In the genomic region with DNA sequence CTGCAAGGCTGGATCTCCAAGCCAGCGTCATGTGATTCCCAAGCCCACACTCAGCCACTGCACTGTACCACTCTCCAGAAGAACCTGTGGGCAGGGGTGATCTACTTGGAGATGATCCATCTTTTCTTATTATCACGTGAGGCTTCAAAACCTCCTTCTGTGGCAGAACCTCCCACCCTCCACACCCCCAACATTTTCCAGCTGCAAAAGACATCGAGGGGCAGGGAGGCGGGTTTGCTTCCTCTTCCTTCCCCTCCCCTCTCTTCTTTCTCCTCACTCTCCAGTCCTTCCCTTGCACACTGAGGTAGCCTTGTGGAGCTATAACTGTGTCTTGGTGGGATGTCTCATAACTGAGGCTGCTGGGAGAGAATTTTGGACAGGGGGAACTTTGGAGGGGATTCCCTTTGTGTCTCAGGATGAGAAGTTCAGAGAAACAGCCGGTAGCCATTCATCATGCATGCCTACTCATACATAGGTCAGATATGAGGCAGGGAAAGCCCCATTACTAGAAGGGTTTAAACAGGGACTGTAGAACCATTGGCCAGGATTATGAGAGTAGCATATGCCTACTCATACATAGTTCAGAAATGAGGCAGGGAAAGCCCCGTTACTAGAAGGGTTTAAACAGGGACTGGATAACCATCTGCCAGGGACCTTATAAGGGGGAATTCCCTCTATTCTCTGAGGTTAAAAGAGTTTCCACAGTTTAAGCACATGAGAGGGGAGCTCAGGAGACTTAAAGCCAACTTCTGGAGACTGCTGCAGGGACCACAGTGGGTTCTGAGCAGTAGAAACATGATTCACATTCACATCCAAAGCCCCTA, we compare ENCODE assay signal across 1 cellular context.
TF ChIP-seq lines count a peak whose summit lies in the region.

No MANE protein-coding gene starts in this region.

TF ChIP-seq in GM12878, 131 proteins besides CTCF, POLR2A, EP300 and RAD21 (continued from another document and continues in another):
- TF ChIP-seq BCL11A (IDR thresholded peaks at IDR 0.05; ENCODE audit: low read depth, low read length) (peak; percentile 95), SREBF2 (IDR thresholded peaks at IDR 0.05; ENCODE audit: low read length) (no peak), HSF1 (IDR thresholded peaks at IDR 0.05; ENCODE audit: low read depth, low read length) (no peak), WRNIP1 (IDR thresholded peaks at IDR 0.05; ENCODE audit: borderline replicate concordance, low read depth, low read length) (no peak), TARDBP (IDR thresholded peaks at IDR 0.05; ENCODE audit: borderline replicate concordance) (no peak), SUZ12 (IDR thresholded peaks at IDR 0.05; ENCODE audit: unreplicated experiment) (no peak), JUND (IDR thresholded peaks at IDR 0.05; ENCODE audit: low read depth, low read length) (peak; percentile 70; the same call in 1 of the 2 replicates), CEBPB (IDR thresholded peaks at IDR 0.05; ENCODE audit: borderline replicate concordance in 1 of 2, low read depth in 2 of 2, low read length in 2 of 2) (no peak), GATAD2B (conservative IDR thresholded peaks at IDR 0.05; ENCODE audit: low read depth) (peak; percentile 69), MXI1 (IDR thresholded peaks at IDR 0.05; ENCODE audit: low read depth, low read length) (peak; percentile 62), KLF5 (IDR thresholded peaks at IDR 0.05; ENCODE audit: partially characterized antibody) (peak; percentile 76), FOXK2 (IDR thresholded peaks at IDR 0.05) (no peak), ZNF207 (IDR thresholded peaks at IDR 0.05; ENCODE audit: borderline replicate concordance) (no peak), IRF4 (IDR thresholded peaks at IDR 0.05; ENCODE audit: low read depth, low read length) (peak; percentile 93), NR2C2 (IDR thresholded peaks at IDR 0.05; ENCODE audit: borderline replicate concordance, control insufficient read depth, insufficient read length, low read depth) (no peak), POLR2AphosphoS5 (IDR thresholded peaks at IDR 0.05; ENCODE audit: low read length) (peak; percentile 79; the same call in 1 of the 2 replicates), IRF3 (IDR thresholded peaks at IDR 0.05) (no peak), BHLHE40 (IDR thresholded peaks at IDR 0.05; ENCODE audit: borderline replicate concordance in 1 of 2, low read depth in 2 of 2, low read length in 1 of 2) (peak; percentile 64 to 67; a peak in 3 of 4 replicates), YY1 (IDR thresholded peaks at IDR 0.05; ENCODE audit: low read depth, low read length) (peak; percentile 61), RFX5 (IDR thresholded peaks at IDR 0.05; ENCODE audit: low read depth, low read length) (0 out of 2 replicates have a peak, but pooled peaks have one; percentile 40), ZNF217 (IDR thresholded peaks at IDR 0.05) (no peak; the same call in 1 of the 2 replicates), POLR2AphosphoS2 (IDR thresholded peaks at IDR 0.05; ENCODE audit: low read depth, low read length) (0 out of 2 replicates have a peak, but pooled peaks have one; percentile 36), BRCA1 (IDR thresholded peaks at IDR 0.05; ENCODE audit: low read depth, low read length) (no peak), LARP7 (IDR thresholded peaks at IDR 0.05) (no peak), ZNF384 (IDR thresholded peaks at IDR 0.05; ENCODE audit: borderline replicate concordance, low read depth, low read length) (no peak), TAF1 (IDR thresholded peaks at IDR 0.05; ENCODE audit: borderline replicate concordance, low read depth, low read length) (peak; percentile 66; the same call in 1 of the 2 replicates), KDM1A (IDR thresholded peaks at IDR 0.05; ENCODE audit: borderline replicate concordance) (no peak), EGR1 (IDR thresholded peaks at IDR 0.05; ENCODE audit: borderline replicate concordance in 1 of 2, low read depth in 2 of 2, low read length in 2 of 2) (0 out of 3 replicates have a peak, but pooled peaks of 1 of the 2 experiments have one; percentile 11), ZSCAN29 (IDR thresholded peaks at IDR 0.05) (no peak), SRF (IDR thresholded peaks at IDR 0.05; ENCODE audit: low read depth in 2 of 2, low read length in 2 of 2) (0 out of 4 replicates have a peak, but pooled peaks of 1 of the 2 experiments have one; percentile 16), NRF1 (conservative IDR thresholded peaks at IDR 0.05; ENCODE audit: low read depth, low read length) (no peak), MEF2B (IDR thresholded peaks at IDR 0.05; ENCODE audit: partially characterized antibody, poor library complexity, severe bottlenecking) (peak; percentile 86)
- TF ChIP-seq, protein P1, sequence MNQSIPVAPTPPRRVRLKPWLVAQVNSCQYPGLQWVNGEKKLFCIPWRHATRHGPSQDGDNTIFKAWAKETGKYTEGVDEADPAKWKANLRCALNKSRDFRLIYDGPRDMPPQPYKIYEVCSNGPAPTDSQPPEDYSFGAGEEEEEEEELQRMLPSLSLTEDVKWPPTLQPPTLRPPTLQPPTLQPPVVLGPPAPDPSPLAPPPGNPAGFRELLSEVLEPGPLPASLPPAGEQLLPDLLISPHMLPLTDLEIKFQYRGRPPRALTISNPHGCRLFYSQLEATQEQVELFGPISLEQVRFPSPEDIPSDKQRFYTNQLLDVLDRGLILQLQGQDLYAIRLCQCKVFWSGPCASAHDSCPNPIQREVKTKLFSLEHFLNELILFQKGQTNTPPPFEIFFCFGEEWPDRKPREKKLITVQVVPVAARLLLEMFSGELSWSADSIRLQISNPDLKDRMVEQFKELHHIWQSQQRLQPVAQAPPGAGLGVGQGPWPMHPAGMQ (IDR thresholded peaks at IDR 0.05; ENCODE audit: borderline replicate concordance) = no peak
- TF ChIP-seq, protein P2, sequence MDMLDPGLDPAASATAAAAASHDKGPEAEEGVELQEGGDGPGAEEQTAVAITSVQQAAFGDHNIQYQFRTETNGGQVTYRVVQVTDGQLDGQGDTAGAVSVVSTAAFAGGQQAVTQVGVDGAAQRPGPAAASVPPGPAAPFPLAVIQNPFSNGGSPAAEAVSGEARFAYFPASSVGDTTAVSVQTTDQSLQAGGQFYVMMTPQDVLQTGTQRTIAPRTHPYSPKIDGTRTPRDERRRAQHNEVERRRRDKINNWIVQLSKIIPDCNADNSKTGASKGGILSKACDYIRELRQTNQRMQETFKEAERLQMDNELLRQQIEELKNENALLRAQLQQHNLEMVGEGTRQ (IDR thresholded peaks at IDR 0.05; ENCODE audit: borderline replicate concordance, low read depth, low read length) = no peak; the same call in 1 of the 2 replicates
- TF ChIP-seq, protein P3, sequence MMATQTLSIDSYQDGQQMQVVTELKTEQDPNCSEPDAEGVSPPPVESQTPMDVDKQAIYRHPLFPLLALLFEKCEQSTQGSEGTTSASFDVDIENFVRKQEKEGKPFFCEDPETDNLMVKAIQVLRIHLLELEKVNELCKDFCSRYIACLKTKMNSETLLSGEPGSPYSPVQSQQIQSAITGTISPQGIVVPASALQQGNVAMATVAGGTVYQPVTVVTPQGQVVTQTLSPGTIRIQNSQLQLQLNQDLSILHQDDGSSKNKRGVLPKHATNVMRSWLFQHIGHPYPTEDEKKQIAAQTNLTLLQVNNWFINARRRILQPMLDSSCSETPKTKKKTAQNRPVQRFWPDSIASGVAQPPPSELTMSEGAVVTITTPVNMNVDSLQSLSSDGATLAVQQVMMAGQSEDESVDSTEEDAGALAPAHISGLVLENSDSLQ (IDR thresholded peaks at IDR 0.05) = peak; percentile 93
- TF ChIP-seq, protein P4, sequence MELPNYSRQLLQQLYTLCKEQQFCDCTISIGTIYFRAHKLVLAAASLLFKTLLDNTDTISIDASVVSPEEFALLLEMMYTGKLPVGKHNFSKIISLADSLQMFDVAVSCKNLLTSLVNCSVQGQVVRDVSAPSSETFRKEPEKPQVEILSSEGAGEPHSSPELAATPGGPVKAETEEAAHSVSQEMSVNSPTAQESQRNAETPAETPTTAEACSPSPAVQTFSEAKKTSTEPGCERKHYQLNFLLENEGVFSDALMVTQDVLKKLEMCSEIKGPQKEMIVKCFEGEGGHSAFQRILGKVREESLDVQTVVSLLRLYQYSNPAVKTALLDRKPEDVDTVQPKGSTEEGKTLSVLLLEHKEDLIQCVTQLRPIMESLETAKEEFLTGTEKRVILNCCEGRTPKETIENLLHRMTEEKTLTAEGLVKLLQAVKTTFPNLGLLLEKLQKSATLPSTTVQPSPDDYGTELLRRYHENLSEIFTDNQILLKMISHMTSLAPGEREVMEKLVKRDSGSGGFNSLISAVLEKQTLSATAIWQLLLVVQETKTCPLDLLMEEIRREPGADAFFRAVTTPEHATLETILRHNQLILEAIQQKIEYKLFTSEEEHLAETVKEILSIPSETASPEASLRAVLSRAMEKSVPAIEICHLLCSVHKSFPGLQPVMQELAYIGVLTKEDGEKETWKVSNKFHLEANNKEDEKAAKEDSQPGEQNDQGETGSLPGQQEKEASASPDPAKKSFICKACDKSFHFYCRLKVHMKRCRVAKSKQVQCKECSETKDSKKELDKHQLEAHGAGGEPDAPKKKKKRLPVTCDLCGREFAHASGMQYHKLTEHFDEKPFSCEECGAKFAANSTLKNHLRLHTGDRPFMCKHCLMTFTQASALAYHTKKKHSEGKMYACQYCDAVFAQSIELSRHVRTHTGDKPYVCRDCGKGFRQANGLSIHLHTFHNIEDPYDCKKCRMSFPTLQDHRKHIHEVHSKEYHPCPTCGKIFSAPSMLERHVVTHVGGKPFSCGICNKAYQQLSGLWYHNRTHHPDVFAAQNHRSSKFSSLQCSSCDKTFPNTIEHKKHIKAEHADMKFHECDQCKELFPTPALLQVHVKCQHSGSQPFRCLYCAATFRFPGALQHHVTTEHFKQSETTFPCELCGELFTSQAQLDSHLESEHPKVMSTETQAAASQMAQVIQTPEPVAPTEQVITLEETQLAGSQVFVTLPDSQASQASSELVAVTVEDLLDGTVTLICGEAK (IDR thresholded peaks at IDR 0.05; ENCODE audit: borderline replicate concordance) = no peak
- TF ChIP-seq, protein P5, sequence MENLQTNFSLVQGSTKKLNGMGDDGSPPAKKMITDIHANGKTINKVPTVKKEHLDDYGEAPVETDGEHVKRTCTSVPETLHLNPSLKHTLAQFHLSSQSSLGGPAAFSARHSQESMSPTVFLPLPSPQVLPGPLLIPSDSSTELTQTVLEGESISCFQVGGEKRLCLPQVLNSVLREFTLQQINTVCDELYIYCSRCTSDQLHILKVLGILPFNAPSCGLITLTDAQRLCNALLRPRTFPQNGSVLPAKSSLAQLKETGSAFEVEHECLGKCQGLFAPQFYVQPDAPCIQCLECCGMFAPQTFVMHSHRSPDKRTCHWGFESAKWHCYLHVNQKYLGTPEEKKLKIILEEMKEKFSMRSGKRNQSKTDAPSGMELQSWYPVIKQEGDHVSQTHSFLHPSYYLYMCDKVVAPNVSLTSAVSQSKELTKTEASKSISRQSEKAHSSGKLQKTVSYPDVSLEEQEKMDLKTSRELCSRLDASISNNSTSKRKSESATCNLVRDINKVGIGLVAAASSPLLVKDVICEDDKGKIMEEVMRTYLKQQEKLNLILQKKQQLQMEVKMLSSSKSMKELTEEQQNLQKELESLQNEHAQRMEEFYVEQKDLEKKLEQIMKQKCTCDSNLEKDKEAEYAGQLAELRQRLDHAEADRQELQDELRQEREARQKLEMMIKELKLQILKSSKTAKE (IDR thresholded peaks at IDR 0.05; ENCODE audit: low read depth, poor library complexity, severe bottlenecking) = peak; percentile 97
- TF ChIP-seq, protein P6, sequence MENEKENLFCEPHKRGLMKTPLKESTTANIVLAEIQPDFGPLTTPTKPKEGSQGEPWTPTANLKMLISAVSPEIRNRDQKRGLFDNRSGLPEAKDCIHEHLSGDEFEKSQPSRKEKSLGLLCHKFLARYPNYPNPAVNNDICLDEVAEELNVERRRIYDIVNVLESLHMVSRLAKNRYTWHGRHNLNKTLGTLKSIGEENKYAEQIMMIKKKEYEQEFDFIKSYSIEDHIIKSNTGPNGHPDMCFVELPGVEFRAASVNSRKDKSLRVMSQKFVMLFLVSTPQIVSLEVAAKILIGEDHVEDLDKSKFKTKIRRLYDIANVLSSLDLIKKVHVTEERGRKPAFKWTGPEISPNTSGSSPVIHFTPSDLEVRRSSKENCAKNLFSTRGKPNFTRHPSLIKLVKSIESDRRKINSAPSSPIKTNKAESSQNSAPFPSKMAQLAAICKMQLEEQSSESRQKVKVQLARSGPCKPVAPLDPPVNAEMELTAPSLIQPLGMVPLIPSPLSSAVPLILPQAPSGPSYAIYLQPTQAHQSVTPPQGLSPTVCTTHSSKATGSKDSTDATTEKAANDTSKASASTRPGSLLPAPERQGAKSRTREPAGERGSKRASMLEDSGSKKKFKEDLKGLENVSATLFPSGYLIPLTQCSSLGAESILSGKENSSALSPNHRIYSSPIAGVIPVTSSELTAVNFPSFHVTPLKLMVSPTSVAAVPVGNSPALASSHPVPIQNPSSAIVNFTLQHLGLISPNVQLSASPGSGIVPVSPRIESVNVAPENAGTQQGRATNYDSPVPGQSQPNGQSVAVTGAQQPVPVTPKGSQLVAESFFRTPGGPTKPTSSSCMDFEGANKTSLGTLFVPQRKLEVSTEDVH (IDR thresholded peaks at IDR 0.05; ENCODE audit: low read depth, partially characterized antibody) = no peak
- TF ChIP-seq, protein P7, sequence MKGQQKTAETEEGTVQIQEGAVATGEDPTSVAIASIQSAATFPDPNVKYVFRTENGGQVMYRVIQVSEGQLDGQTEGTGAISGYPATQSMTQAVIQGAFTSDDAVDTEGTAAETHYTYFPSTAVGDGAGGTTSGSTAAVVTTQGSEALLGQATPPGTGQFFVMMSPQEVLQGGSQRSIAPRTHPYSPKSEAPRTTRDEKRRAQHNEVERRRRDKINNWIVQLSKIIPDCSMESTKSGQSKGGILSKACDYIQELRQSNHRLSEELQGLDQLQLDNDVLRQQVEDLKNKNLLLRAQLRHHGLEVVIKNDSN (IDR thresholded peaks at IDR 0.05; ENCODE audit: borderline replicate concordance, extremely low read length, insufficient read depth, low read depth, low read length) = peak; percentile 19
